5 cellular contexts compared by ENCODE assay signal in the genomic region with DNA sequence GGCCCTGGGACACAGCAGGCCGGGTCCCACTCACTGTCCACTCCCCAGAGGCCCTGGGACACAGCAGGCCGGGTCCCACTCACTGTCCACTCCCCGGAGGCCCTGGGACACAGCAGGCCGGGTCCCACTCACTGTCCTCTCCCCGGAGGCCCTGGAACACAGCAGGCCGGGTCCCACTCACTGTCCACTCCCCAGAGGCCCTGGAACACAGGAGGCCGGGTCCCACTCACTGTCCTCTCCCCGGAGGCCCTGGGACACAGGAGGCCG. TPM values are rescaled to one million over a fixed set of nuclear protein-coding genes. Genes with fewer than 3 reads are reported as not detected.
"Had no signal": no experiment of that assay in that cellular context is flagged by ENCODE, and none has a peak within 500 bp of the region (broad histone marks: within the 10 kb centered on the region; RNA-seq: fewer than 3 reads in every experiment).

No MANE protein-coding gene starts in this region.

RNA-seq across cellular contexts. Expression of a gene that starts 18.9 kb away (rescaled TPM):
- total RNA-seq: dermis blood vessel endothelial cell, dermis microvascular lymphatic vessel endothelial cell, endothelial cell of umbilical vein, foreskin keratinocyte, gastrocnemius medialis had no signal
